ENCODE assay signal across 37 cellular contexts in the genomic region with DNA sequence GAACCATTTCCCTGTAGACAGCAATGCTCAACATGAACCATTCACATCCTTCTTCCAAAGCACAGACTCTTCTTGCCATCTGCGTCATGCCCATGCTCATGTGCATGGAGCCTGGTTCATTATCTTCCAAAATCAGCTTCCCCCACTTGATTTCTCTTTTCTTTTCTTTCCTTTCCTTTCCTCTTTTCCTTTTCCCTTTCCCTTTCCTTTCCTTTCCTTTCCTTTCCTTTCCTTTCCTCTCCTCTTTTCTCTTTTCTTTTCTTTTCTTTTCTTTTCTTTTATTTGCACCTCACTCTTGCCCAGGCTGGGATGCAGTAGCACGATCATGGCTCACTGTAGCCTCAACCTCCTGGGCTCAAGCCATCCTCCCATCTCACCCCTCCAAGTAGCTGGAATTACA. TPM values are rescaled to one million over a fixed set of nuclear protein-coding genes. Genes with fewer than 3 reads are reported as not detected.
"Had no signal": no experiment of that assay in that cellular context is flagged by ENCODE, and none has a peak within 500 bp of the region (broad histone marks: within the 10 kb centered on the region; RNA-seq: fewer than 3 reads in every experiment).

No MANE protein-coding gene starts in this region.

- DNase-seq: Kasumi-1, MG63, MM.1S, MV-4-11, NCI-H1048, NCI-H1092, NCI-H1092 treated with DMSO at 0.1 percent for 48 hours, NCI-H1105, NCI-H1105 treated with DMSO at 0.1 percent for 48 hours, NCI-H1417, NCI-H1417 treated with DMSO at 0.1 percent for 48 hours, NCI-H1436, NCI-H1436 treated with DMSO at 0.1 percent for 48 hours, NCI-H146, NCI-H1694, NCI-H1694 treated with DMSO at 0.1 percent for 48 hours, NCI-H187, NCI-H187 treated with DMSO at 0.1 percent for 48 hours, NCI-H1930, NCI-H2029, NCI-H2029 treated with DMSO at 0.1 percent for 48 hours, NCI-H2081, NCI-H2081 treated with DMSO at 0.1 percent for 48 hours, NCI-H2107, NCI-H2171, NCI-H2171 treated with DMSO at 0.1 percent for 48 hours, NCI-H2227 treated with DMSO at 0.1 percent for 48 hours, NCI-H226, NCI-H345, NCI-H446, NCI-H446 treated with DMSO at 0.1 percent for 48 hours, NCI-H510A, NCI-H510A treated with DMSO at 0.1 percent for 48 hours, NCI-H524, NCI-H524 treated with DMSO at 0.1 percent for 48 hours had no signal

- H3K36me3 ChIP-seq: MG63 had no signal

- H3K9me3 ChIP-seq: MG63 had no signal

- H3K27me3 ChIP-seq: MG63 had no signal

- H3K4me3 ChIP-seq: MG63 had no signal

RNA-seq across cellular contexts. Expression of a gene that starts 37.5 kb away (rescaled TPM):
- total RNA-seq: MCF 10A, NCI-H460 had no signal
